1 cellular context compared by ENCODE assay signal in genomic region chr1:16171314-16172223, GRCh38.
TF ChIP-seq lines count a peak whose summit lies in the region.

No MANE protein-coding gene starts in this region.

TF ChIP-seq in H1, 55 proteins besides CTCF, POLR2A, EP300 and RAD21:
- no peak for TF ChIP-seq HDAC6 (IDR thresholded peaks at IDR 0.05; ENCODE audit: low read depth, low read length)
- TF ChIP-seq BCL11A (IDR thresholded peaks at IDR 0.05; ENCODE audit: low read depth in 2 of 2, low read length in 2 of 2) = no peak
- no peak for TF ChIP-seq ATF3 (IDR thresholded peaks at IDR 0.05; ENCODE audit: insufficient read depth, low read depth, low read length)
- TF ChIP-seq NANOG (IDR thresholded peaks at IDR 0.05; ENCODE audit: insufficient read depth, low read depth, low read length, poor library complexity, severe bottlenecking) = no peak
- TF ChIP-seq SP2 (IDR thresholded peaks at IDR 0.05; ENCODE audit: low read length) = no peak
- TF ChIP-seq CHD1 (IDR thresholded peaks at IDR 0.05; ENCODE audit: low read depth, low read length) = no peak
- no peak for TF ChIP-seq TAF7 (optimal IDR thresholded peaks at IDR 0.05; ENCODE audit: borderline replicate concordance, low read depth, low read length)
- TF ChIP-seq EZH2 (IDR thresholded peaks at IDR 0.05; ENCODE audit: low read depth, low read length, severe bottlenecking) = no peak
- no peak for TF ChIP-seq SRF (IDR thresholded peaks at IDR 0.05; ENCODE audit: low read depth, low read length)
- TF ChIP-seq YY1 (IDR thresholded peaks at IDR 0.05; ENCODE audit: low read depth, low read length) = no peak
- TF ChIP-seq HDAC2 (IDR thresholded peaks at IDR 0.05; ENCODE audit: borderline replicate concordance in 1 of 2, low read depth in 2 of 2, low read length in 2 of 2) = no peak
